ENCODE assay signal across 1 cellular context in the genomic region with DNA sequence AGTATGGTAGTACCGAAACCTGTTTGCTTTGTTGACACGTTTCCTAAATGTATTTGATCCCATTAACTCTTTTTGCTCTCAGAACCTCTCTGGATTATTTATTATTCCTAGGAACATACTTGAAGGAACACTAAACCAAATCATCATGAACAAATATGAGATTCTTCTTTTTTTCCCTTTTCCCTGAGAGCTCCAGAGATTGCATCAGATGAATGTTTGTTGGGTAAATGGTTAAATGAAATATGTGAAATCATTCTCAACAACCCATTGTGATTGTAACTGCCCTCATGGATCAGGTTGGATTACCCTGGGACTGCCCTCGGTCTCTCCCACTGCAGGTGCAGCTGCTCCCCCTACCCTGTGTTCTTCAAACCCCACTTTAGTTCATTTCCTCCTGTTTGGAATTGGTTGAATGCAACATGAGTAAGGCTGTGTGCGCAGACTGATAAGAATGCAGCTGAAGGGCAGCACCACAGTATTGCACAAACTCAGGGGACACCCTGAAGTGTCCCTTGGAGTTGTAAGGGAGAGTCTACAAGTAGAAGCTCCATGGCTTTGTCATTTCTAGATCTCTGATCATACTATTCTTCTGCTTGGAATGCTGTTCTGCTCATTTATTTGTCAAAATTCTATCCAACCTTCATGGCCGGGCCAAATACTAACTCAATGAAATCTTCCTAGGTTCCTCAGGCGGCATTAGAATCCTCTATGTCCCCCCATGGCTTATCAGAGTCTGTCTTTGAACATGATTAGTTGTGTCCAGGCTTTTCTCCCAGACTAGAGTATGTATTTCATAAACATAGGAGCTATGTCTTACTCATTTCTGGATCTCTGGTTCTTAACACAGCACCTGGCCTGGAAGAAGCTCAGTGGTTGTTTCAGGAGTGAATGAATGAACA.
TF ChIP-seq lines count a peak whose summit lies in the region.

No MANE protein-coding gene starts in this region.

TF ChIP-seq in K562, 482 proteins besides CTCF, POLR2A, EP300 and RAD21 (continued from another document and continues in another):
- TF ChIP-seq, protein P1, sequence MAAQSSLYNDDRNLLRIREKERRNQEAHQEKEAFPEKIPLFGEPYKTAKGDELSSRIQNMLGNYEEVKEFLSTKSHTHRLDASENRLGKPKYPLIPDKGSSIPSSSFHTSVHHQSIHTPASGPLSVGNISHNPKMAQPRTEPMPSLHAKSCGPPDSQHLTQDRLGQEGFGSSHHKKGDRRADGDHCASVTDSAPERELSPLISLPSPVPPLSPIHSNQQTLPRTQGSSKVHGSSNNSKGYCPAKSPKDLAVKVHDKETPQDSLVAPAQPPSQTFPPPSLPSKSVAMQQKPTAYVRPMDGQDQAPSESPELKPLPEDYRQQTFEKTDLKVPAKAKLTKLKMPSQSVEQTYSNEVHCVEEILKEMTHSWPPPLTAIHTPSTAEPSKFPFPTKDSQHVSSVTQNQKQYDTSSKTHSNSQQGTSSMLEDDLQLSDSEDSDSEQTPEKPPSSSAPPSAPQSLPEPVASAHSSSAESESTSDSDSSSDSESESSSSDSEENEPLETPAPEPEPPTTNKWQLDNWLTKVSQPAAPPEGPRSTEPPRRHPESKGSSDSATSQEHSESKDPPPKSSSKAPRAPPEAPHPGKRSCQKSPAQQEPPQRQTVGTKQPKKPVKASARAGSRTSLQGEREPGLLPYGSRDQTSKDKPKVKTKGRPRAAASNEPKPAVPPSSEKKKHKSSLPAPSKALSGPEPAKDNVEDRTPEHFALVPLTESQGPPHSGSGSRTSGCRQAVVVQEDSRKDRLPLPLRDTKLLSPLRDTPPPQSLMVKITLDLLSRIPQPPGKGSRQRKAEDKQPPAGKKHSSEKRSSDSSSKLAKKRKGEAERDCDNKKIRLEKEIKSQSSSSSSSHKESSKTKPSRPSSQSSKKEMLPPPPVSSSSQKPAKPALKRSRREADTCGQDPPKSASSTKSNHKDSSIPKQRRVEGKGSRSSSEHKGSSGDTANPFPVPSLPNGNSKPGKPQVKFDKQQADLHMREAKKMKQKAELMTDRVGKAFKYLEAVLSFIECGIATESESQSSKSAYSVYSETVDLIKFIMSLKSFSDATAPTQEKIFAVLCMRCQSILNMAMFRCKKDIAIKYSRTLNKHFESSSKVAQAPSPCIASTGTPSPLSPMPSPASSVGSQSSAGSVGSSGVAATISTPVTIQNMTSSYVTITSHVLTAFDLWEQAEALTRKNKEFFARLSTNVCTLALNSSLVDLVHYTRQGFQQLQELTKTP (IDR thresholded peaks at IDR 0.05; ENCODE audit: low read depth in 1 of 2, partially characterized antibody in 2 of 2) = peak in 1 of 2 experiments; percentile 77
- TF ChIP-seq NFE2L1 (tag; IDR thresholded peaks at IDR 0.05; ENCODE audit: borderline replicate concordance, low read depth) (no peak), RBFOX2 (IDR thresholded peaks at IDR 0.05; ENCODE audit: low read depth, low read length) (peak; percentile 44; the same call in 1 of the 2 replicates), TAL1 (IDR thresholded peaks at IDR 0.05) (peak; percentile 84), EHMT2 (IDR thresholded peaks at IDR 0.05) (peak; percentile 94), SMAD4 (CRISPR knock-in tag; conservative IDR thresholded peaks at IDR 0.05) (peak; percentile 83), MTF1 (CRISPR knock-in tag; IDR thresholded peaks at IDR 0.05; ENCODE audit: borderline replicate concordance) (no peak), ZNF764 (CRISPR knock-in tag; IDR thresholded peaks at IDR 0.05; ENCODE audit: low read depth) (no peak), HDAC2 (IDR thresholded peaks at IDR 0.05) (peak; percentile 82; the same call in 1 of the 2 replicates), SAFB (IDR thresholded peaks at IDR 0.05; ENCODE audit: borderline replicate concordance, low read depth, low read length) (no peak), ZKSCAN8 (CRISPR knock-in tag; IDR thresholded peaks at IDR 0.05) (peak; percentile 69; the same call in 1 of the 2 replicates), JUNB (CRISPR knock-in tag; conservative IDR thresholded peaks at IDR 0.05) (no peak), U2AF2 (optimal IDR thresholded peaks at IDR 0.05; ENCODE audit: low read depth, low read length) (no peak), CREB1 (IDR thresholded peaks at IDR 0.05) (peak; percentile 23; the same call in 1 of the 2 replicates), CREB1 (CRISPR knock-in tag; IDR thresholded peaks at IDR 0.05) (peak; percentile 46; the same call in 1 of the 2 replicates), TCF7 (IDR thresholded peaks at IDR 0.05; ENCODE audit: borderline replicate concordance) (no peak), ZNF263 (CRISPR knock-in tag; IDR thresholded peaks at IDR 0.05; ENCODE audit: borderline replicate concordance) (no peak), BACH1 (tag; IDR thresholded peaks at IDR 0.05) (peak; percentile 54; the same call in 1 of the 2 replicates), RBM14 (IDR thresholded peaks at IDR 0.05; ENCODE audit: borderline replicate concordance, insufficient read depth, low read depth, low read length) (no peak), PTRF (tag; IDR thresholded peaks at IDR 0.05) (no peak), ZNF224 (CRISPR knock-in tag; IDR thresholded peaks at IDR 0.05) (0 out of 2 replicates have a peak, but pooled peaks have one; percentile 72), ZBTB1 (CRISPR knock-in tag; IDR thresholded peaks at IDR 0.05; ENCODE audit: borderline replicate concordance, low read depth) (no peak)
- TF ChIP-seq, protein P2, sequence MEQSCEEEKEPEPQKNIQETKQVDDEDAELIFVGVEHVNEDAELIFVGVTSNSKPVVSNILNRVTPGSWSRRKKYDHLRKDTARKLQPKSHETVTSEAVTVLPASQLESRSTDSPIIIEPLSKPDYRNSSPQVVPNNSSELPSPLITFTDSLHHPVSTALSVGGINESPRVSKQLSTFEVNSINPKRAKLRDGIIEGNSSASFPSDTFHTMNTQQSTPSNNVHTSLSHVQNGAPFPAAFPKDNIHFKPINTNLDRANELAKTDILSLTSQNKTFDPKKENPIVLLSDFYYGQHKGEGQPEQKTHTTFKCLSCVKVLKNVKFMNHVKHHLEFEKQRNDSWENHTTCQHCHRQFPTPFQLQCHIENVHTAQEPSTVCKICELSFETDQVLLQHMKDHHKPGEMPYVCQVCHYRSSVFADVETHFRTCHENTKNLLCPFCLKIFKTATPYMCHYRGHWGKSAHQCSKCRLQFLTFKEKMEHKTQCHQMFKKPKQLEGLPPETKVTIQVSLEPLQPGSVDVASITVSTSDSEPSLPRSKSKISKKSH (CRISPR knock-in tag; IDR thresholded peaks at IDR 0.05) = no peak
- TF ChIP-seq, protein P3, sequence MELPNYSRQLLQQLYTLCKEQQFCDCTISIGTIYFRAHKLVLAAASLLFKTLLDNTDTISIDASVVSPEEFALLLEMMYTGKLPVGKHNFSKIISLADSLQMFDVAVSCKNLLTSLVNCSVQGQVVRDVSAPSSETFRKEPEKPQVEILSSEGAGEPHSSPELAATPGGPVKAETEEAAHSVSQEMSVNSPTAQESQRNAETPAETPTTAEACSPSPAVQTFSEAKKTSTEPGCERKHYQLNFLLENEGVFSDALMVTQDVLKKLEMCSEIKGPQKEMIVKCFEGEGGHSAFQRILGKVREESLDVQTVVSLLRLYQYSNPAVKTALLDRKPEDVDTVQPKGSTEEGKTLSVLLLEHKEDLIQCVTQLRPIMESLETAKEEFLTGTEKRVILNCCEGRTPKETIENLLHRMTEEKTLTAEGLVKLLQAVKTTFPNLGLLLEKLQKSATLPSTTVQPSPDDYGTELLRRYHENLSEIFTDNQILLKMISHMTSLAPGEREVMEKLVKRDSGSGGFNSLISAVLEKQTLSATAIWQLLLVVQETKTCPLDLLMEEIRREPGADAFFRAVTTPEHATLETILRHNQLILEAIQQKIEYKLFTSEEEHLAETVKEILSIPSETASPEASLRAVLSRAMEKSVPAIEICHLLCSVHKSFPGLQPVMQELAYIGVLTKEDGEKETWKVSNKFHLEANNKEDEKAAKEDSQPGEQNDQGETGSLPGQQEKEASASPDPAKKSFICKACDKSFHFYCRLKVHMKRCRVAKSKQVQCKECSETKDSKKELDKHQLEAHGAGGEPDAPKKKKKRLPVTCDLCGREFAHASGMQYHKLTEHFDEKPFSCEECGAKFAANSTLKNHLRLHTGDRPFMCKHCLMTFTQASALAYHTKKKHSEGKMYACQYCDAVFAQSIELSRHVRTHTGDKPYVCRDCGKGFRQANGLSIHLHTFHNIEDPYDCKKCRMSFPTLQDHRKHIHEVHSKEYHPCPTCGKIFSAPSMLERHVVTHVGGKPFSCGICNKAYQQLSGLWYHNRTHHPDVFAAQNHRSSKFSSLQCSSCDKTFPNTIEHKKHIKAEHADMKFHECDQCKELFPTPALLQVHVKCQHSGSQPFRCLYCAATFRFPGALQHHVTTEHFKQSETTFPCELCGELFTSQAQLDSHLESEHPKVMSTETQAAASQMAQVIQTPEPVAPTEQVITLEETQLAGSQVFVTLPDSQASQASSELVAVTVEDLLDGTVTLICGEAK (IDR thresholded peaks at IDR 0.05) = no peak
- TF ChIP-seq, protein P3 (CRISPR knock-in tag; IDR thresholded peaks at IDR 0.05) = no peak
- TF ChIP-seq, protein P4, sequence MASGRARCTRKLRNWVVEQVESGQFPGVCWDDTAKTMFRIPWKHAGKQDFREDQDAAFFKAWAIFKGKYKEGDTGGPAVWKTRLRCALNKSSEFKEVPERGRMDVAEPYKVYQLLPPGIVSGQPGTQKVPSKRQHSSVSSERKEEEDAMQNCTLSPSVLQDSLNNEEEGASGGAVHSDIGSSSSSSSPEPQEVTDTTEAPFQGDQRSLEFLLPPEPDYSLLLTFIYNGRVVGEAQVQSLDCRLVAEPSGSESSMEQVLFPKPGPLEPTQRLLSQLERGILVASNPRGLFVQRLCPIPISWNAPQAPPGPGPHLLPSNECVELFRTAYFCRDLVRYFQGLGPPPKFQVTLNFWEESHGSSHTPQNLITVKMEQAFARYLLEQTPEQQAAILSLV (tag; IDR thresholded peaks at IDR 0.05) = peak; percentile 74
- TF ChIP-seq, protein P5, sequence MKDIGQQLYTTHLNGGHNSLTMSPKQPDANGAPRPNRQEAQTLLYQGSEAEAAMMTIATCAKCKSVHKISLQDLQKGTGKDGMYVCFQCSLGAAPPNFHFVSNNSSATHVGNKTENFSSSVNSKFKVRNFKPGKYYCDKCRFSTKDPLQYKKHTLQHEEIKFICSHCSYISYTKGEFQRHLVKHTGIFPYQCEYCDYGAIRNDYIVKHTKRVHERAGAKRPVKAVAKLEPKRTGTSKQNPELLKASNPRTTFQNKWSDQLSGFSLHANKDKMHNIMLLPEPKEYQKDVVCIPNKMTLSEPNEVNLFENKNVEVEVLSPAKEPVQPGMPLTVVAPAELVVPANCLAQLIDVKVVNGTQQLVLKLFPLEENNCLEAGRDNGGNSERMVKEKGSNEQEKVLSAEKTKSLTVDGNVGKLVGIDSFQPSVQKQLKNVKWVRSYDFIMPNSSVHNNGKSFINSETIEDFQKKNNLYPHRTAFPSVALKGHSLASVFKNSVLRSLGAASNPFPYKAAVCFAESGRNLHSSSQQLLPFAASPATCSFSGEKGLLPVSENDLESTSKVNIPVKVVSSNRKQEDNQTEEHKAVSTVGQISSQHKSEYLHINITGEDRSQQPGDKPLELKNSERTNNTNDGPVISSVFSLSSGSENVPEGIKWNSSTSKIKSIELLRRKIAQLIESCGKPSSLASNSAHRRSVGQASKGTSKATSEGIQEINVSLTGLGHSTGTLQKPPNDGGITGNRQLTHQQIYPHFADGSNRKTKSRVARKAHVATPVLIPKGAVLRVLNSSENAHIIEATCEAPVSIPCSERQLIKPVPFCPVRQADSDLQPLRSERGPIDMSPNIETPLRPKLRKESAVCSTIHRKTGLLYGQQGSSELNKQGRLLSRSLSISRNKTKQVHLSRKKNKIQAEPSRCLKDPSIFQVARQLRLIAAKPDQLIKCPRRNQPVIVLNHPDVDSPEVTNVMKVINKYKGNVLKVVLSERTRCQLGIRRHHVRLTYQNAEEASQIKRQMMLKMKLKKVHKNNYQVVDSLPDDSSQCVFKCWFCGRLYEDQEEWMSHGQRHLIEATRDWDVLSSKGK (CRISPR knock-in tag; IDR thresholded peaks at IDR 0.05) = no peak
- TF ChIP-seq, protein P6, sequence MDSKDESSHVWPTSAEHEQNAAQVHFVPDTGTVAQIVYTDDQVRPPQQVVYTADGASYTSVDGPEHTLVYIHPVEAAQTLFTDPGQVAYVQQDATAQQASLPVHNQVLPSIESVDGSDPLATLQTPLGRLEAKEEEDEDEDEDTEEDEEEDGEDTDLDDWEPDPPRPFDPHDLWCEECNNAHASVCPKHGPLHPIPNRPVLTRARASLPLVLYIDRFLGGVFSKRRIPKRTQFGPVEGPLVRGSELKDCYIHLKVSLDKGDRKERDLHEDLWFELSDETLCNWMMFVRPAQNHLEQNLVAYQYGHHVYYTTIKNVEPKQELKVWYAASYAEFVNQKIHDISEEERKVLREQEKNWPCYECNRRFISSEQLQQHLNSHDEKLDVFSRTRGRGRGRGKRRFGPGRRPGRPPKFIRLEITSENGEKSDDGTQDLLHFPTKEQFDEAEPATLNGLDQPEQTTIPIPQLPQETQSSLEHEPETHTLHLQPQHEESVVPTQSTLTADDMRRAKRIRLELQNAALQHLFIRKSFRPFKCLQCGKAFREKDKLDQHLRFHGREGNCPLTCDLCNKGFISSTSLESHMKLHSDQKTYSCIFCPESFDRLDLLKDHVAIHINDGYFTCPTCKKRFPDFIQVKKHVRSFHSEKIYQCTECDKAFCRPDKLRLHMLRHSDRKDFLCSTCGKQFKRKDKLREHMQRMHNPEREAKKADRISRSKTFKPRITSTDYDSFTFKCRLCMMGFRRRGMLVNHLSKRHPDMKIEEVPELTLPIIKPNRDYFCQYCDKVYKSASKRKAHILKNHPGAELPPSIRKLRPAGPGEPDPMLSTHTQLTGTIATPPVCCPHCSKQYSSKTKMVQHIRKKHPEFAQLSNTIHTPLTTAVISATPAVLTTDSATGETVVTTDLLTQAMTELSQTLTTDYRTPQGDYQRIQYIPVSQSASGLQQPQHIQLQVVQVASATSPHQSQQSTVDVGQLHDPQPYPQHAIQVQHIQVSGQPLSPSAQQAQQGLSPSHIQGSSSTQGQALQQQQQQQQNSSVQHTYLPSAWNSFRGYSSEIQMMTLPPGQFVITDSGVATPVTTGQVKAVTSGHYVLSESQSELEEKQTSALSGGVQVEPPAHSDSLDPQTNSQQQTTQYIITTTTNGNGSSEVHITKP (IDR thresholded peaks at IDR 0.05; ENCODE audit: partially characterized antibody) = peak; percentile 97
